In genomic region chr17:17817552-17817947, GRCh38 we compare ENCODE assay signal across 23 cellular contexts. TPM values are rescaled to one million over a fixed set of nuclear protein-coding genes. Genes with fewer than 3 reads are reported as not detected.
A peak's percentile ranks its signal among the peaks of the same experiment; 100 is the strongest.
DNase-seq lines count a peak whose midpoint lies in the region; ATAC-seq, FAIRE-seq and TF ChIP-seq lines count a peak whose summit lies in the region.
"Had no signal": no experiment of that assay in that cellular context is flagged by ENCODE, and none has a peak within 500 bp of the region (broad histone marks: within the 10 kb centered on the region; RNA-seq: fewer than 3 reads in every experiment).

No MANE protein-coding gene starts in this region.

- no peak for FAIRE-seq in K562 (lab: Jason Lieb, UNC)
- FAIRE-seq: H54 had no signal

- no peak overlapping the region for H3K27ac Mint-ChIP-seq in neural crest cell (ENCODE audit: unreplicated experiment)
- H3K27ac Mint-ChIP-seq: B cell had no signal

- TF ChIP-seq CTCF in K562 (IDR thresholded peaks at IDR 0.05 in 2 of 3, conservative IDR thresholded peaks at IDR 0.05 in 1 of 3; ENCODE audit: insufficient read depth in 2 of 3, low read depth in 1 of 3, low read length in 3 of 3) (no peak), neural crest cell (conservative IDR thresholded peaks at IDR 0.05) (no peak), tibial nerve (IDR thresholded peaks at IDR 0.05) (no peak), GM10266 (IDR thresholded peaks at IDR 0.05; ENCODE audit: control insufficient read depth, insufficient read depth, low read depth, missing control alignments) (no peak)

- H3K4me1 ChIP-seq in NT2/D1 (ENCODE audit: insufficient read depth, insufficient read length) (peaks cover 38% of the 10 kb centered on the region), K562 (replicated peaks in 1 of 2; ENCODE audit: control insufficient read depth in 2 of 2, insufficient read depth in 2 of 2, low read length in 2 of 2) (peaks cover 45 to 97% of the 10 kb centered on the region in 2 experiments), tibial nerve (peaks cover 0 to 91% (median 40%) of the 10 kb centered on the region in 4 donors)
- peaks cover 24% of the 10 kb centered on the region for H3K4me1 ChIP-seq in effector memory CD4-positive, alpha-beta T cell (ENCODE audit: control insufficient read depth, insufficient read depth, low read length, poor library complexity, severe bottlenecking)

- peak overlapping the region; percentile 24 for H3K9ac ChIP-seq in NT2/D1 (ENCODE audit: insufficient read length, low read depth)
- peak overlapping the region in 1 of 2 experiments; percentile 31; a peak in 2 of 4 replicates for H3K9ac ChIP-seq in K562 (ENCODE audit: insufficient read depth in 1 of 2, low read depth in 2 of 2, low read length in 2 of 2)

- TF ChIP-seq EP300 in K562 (IDR thresholded peaks at IDR 0.05; ENCODE audit: low read length) = no peak
- TF ChIP-seq EP300 in tibial nerve (IDR thresholded peaks at IDR 0.05) = no peak

- ATAC-seq in K562 = no peak
- ATAC-seq: stimulated activated naive B cell treated with anti-CD40 and anti-IgM and Interleukin-4, amounts not matched to agents 10 μg/mL and 1 μg/mL and 100 μg/mL, for 72 hours had no signal

- no peak for TF ChIP-seq RAD21 in K562 (CRISPR knock-in tag; conservative IDR thresholded peaks at IDR 0.05 in 1 of 2, IDR thresholded peaks at IDR 0.05 in 1 of 2)

- 85% methylated on average over 7 of the region's 10 CpGs for WGBS in K562 (ENCODE audit: insufficient coverage, low coverage, missing lambda C conversion rate)
- 77 to 79% methylated on average over 8 to 10 of the region's 10 CpGs for WGBS in tibial nerve, 2 donors

- peaks cover 45% of the 10 kb centered on the region for H4K20me1 ChIP-seq in K562 (replicated peaks; ENCODE audit: control insufficient read depth, insufficient read depth, low read length)

- H3K36me3 ChIP-seq in NT2/D1 (ENCODE audit: insufficient read depth, insufficient read length, low read length) = peaks cover 76% of the 10 kb centered on the region
- H3K36me3 ChIP-seq in K562 (ENCODE audit: control insufficient read depth, insufficient read depth, low read length) = peaks cover 97% of the 10 kb centered on the region; the same call in 2 of the 3 replicates
- peaks cover 3 to 81% (median 26%) of the 10 kb centered on the region in 3 donors for H3K36me3 ChIP-seq in tibial nerve
- H3K36me3 ChIP-seq in effector memory CD4-positive, alpha-beta T cell (ENCODE audit: control insufficient read depth, insufficient read depth, low read length) = peaks cover 40% of the 10 kb centered on the region

- no peaks in the 10 kb centered on the region for H3K9me3 Mint-ChIP-seq in neural crest cell
- H3K9me3 Mint-ChIP-seq: naive B cell; stimulated activated naive B cell treated with anti-CD40 and anti-IgM and Interleukin-4, amounts not matched to agents 10 μg/mL and 1 μg/mL and 100 μg/mL, for 72 hours had no signal

- peaks cover 37% of the 10 kb centered on the region for H3K4me1 Mint-ChIP-seq in neural crest cell

- peaks cover 54% of the 10 kb centered on the region for H3K79me2 ChIP-seq in K562 (ENCODE audit: control insufficient read depth, insufficient read depth, low read length)

- TF ChIP-seq POLR2A in K562 (conservative IDR thresholded peaks at IDR 0.05) = no peak
- no peak for TF ChIP-seq POLR2A in tibial nerve (IDR thresholded peaks at IDR 0.05)

- H3K27ac ChIP-seq in K562 (ENCODE audit: extremely low read depth, low read depth, low read length) (no peak overlapping the region), tibial nerve (peak overlapping the region in 3 of 4 donors; percentile 6 to 91 (median 34))
- H3K27ac ChIP-seq in effector memory CD4-positive, alpha-beta T cell (ENCODE audit: insufficient read depth, low read length, poor library complexity, severe bottlenecking) = no peak overlapping the region

- peak overlapping the region; percentile 73 for H3K4me3 Mint-ChIP-seq in neural crest cell
- H3K4me3 Mint-ChIP-seq: B cell had no signal

- no peak overlapping the region for H3K4me3 ChIP-seq in NT2/D1 (ENCODE audit: insufficient read length, low read depth)
- H3K4me3 ChIP-seq in K562 = no peak overlapping the region
- no peak overlapping the region for H3K4me3 ChIP-seq in tibial nerve
- H3K4me3 ChIP-seq in effector memory CD4-positive, alpha-beta T cell (ENCODE audit: insufficient read depth, low read depth, low read length, poor library complexity, severe bottlenecking) = no peak overlapping the region
- H3K4me3 ChIP-seq: lung, upper lobe of left lung had no signal

- intact Hi-C loops in K562 (cut with micrococcal nuclease) = no loop called here

- H3K27me3 ChIP-seq in NT2/D1 (ENCODE audit: insufficient read depth, insufficient read length) (no peaks in the 10 kb centered on the region), K562 (ENCODE audit: control insufficient read depth in 2 of 2, insufficient read depth in 2 of 2, low read length in 2 of 2) (no peaks in the 10 kb centered on the region), tibial nerve (no peaks in the 10 kb centered on the region)
- no peaks in the 10 kb centered on the region for H3K27me3 ChIP-seq in effector memory CD4-positive, alpha-beta T cell (replicated peaks; ENCODE audit: control insufficient read depth, insufficient read depth, low read length, poor library complexity, severe bottlenecking)
- H3K27me3 ChIP-seq: upper lobe of left lung had no signal

- POLR2A ChIA-PET in K562 (lab: Yijun Ruan, JAX) = interaction anchor here (0.6 to 1.4 kb wide), 9 partner anchors 8 to 22 kb away, joined by 3 to 6 read pairs (median 4); no protein-coding TSS in a partner anchor

- H3K36me3 Mint-ChIP-seq in neural crest cell (ENCODE audit: low read depth) = peaks cover 9% of the 10 kb centered on the region

- H3K9me3 ChIP-seq in NT2/D1 (ENCODE audit: insufficient read depth, low read length) (no peaks in the 10 kb centered on the region), K562 (replicated peaks; ENCODE audit: control insufficient read depth, insufficient read depth, low read depth, low read length) (no peaks in the 10 kb centered on the region), tibial nerve (no peaks in the 10 kb centered on the region)
- H3K9me3 ChIP-seq in effector memory CD4-positive, alpha-beta T cell (ENCODE audit: control insufficient read depth, low read length) = no peaks in the 10 kb centered on the region
- H3K9me3 ChIP-seq: upper lobe of left lung had no signal

- H3K27me3 Mint-ChIP-seq in neural crest cell (ENCODE audit: low read depth) = peaks cover 10% of the 10 kb centered on the region
- H3K27me3 Mint-ChIP-seq: B cell; stimulated activated naive B cell treated with anti-CD40 and anti-IgM and Interleukin-4, amounts not matched to agents 10 μg/mL and 1 μg/mL and 100 μg/mL, for 72 hours had no signal

- H3K4me2 ChIP-seq in K562 (ENCODE audit: insufficient read depth, low read length) = no peak overlapping the region

- CTCF ChIA-PET in K562 (lab: Yijun Ruan, JAX; ENCODE audit: low intra/inter-chr PET ratio) = no interaction called here

- no peak overlapping the region for H2AFZ ChIP-seq in K562 (ENCODE audit: low read depth, low read length)

- H3K9me1 ChIP-seq in K562 (ENCODE audit: control insufficient read depth, insufficient read depth, low read length) = peaks cover 4% of the 10 kb centered on the region

- DNase-seq in NT2/D1 (ENCODE audit: low read depth, low spot score) (no peak), K562 (ENCODE audit: extremely low read depth in 1 of 4, low spot score in 3 of 4) (no peak), neural crest cell (ENCODE audit: low read depth, low spot score) (no peak), tibial nerve (ENCODE audit: low spot score in 2 of 2) (no peak), GM10266 (ENCODE audit: extremely low spot score) (no peak), SIG-M5 (lab: John Stamatoyannopoulos, UW) (no peak)
- DNase-seq in effector memory CD4-positive, alpha-beta T cell = no peak
- DNase-seq: activated CD4-positive, alpha-beta T cell treated with anti-CD3 and anti-CD28 coated beads for 48 hours; DND-41; foreskin melanocyte; hippocampal formation; islet precursor cell; naive B cell; NCI-H1048; NCI-H2029 treated with DMSO at 0.1 percent for 48 hours; Right ventricle myocardium superior; stimulated activated CD4-positive, alpha-beta T cell treated with anti-CD3 and anti-CD28 coated beads, Interleukin-1b, Interleukin-23, amount 100 ng/mL, for 48 hours; stimulated activated naive B cell treated with anti-CD40 and anti-IgM and Interleukin-4, amounts not matched to agents 10 μg/mL and 1 μg/mL and 100 μg/mL, for 72 hours; T-helper 1 cell had no signal

- in situ Hi-C loops in K562 (cut with MboI) = loop anchor here (5.0 kb wide), 1 partner anchor 40 kb away; no protein-coding TSS in a partner anchor

- no TSS peak for BruUV-seq in K562 (replicated peaks; lab: Mats Ljungman, UMichigan)

TF ChIP-seq in K562, 482 proteins besides CTCF, POLR2A, EP300 and RAD21:
- peak; percentile 3; the same call in 1 of the 2 replicates for TF ChIP-seq POLR2G (IDR thresholded peaks at IDR 0.05; ENCODE audit: low read depth, low read length)
- 0 out of 2 replicates have a peak, but pooled peaks have one; percentile 24 for TF ChIP-seq ZC3H4 (CRISPR knock-in tag; IDR thresholded peaks at IDR 0.05; ENCODE audit: borderline replicate concordance)
- TF ChIP-seq ZNF23 (CRISPR knock-in tag; IDR thresholded peaks at IDR 0.05) = no peak

RNA-seq across cellular contexts. Expression of gene SREBF1, which starts 19.2 kb away (rescaled TPM):
- 392 and 1,233 TPM in 2 replicates for total RNA-seq in K562 (2011; cell fraction: chromatin; rRNA removed; ENCODE audit: low replicate concordance)
- total RNA-seq in K562 (2011; cell fraction: nucleolus; rRNA removed) = 729 and 820 TPM in 2 replicates
- total RNA-seq in K562 (2011; cell fraction: nucleoplasm; rRNA removed) = 484 and 520 TPM in 2 replicates
- total RNA-seq in K562 (2014; rRNA removed) (69.4 and 80.7 TPM in 2 replicates), K562 (2014; rRNA removed; fragmentation: Illumina TruSeq; extraction: Trizol) (28.6 and 31.2 TPM in 2 replicates), K562 (2015; rRNA removed; fragmentation: Illumina TruSeq; extraction: Trizol) (69.5 and 69.7 TPM in 2 replicates), K562 (2021) (134 and 169 TPM in 2 replicates), neural crest cell (128 and 132 TPM in 2 replicates), tibial nerve (100 to 1,000 TPM; 115 to 253 (median 191) TPM)
- polyA plus RNA-seq in K562 (2011; rRNA removed) (35.6 and 140 TPM in 2 replicates), K562 (2014; fragmentation: Illumina TruSeq; extraction: Trizol) (98.4 and 117 TPM in 2 replicates), K562 (2014; fragmentation: Nextera tagmentation; extraction: Ambion mirVana) (1 to 10 TPM; 1.6 to 1.7 TPM), K562 (2014; rRNA removed) (90.3 and 91.1 TPM in 2 replicates)
- polyA plus RNA-seq in K562 (2011; cell fraction: cytosol; rRNA removed) = 54.3 and 84.0 TPM in 2 replicates
- 590 and 682 TPM in 2 replicates for polyA plus RNA-seq in K562 (2011; cell fraction: nucleus; rRNA removed)
- polyA plus RNA-seq in K562 (2012) = 162 and 169 TPM in 2 replicates
- polyA minus RNA-seq in K562 (2011; rRNA and poly(A)+ RNA removed) = 33.6 and 42.1 TPM in 2 replicates
- polyA minus RNA-seq in K562 (2011; cell fraction: cytosol; rRNA and poly(A)+ RNA removed) = 133 and 177 TPM in 2 replicates
- 150 and 229 TPM in 2 replicates for polyA minus RNA-seq in K562 (2011; cell fraction: nucleus; rRNA and poly(A)+ RNA removed)

Comparison
In these comparisons a context has a peak if more than half of its experiments do, and no peak if none do; other contexts are left out.
1. H3K27ac ChIP-seq: peak in tibial nerve (3 of 4); none in K562 (single experiment) and effector memory CD4-positive, alpha-beta T cell (single experiment).